1 cellular context compared by ENCODE assay signal in genomic region chr4:109990307-109991257, GRCh38.
TF ChIP-seq lines count a peak whose summit lies in the region.

No MANE protein-coding gene starts in this region.

TF ChIP-seq in GM12878, 131 proteins besides CTCF, POLR2A, EP300 and RAD21 (continued from another document and continues in another):
- no peak for TF ChIP-seq ZNF592 (IDR thresholded peaks at IDR 0.05)
- peak; percentile 65 for TF ChIP-seq RELA (IDR thresholded peaks at IDR 0.05; ENCODE audit: borderline replicate concordance, partially characterized antibody)
- TF ChIP-seq REST (IDR thresholded peaks at IDR 0.05; ENCODE audit: low read depth, low read length): no peak
- no peak for TF ChIP-seq BRCA1 (IDR thresholded peaks at IDR 0.05; ENCODE audit: low read depth, low read length)
- TF ChIP-seq E2F4 (IDR thresholded peaks at IDR 0.05; ENCODE audit: low read depth, low read length): no peak
- TF ChIP-seq SKIL (IDR thresholded peaks at IDR 0.05; ENCODE audit: low read depth, poor library complexity, severe bottlenecking): peak; percentile 93
- TF ChIP-seq NFIC (IDR thresholded peaks at IDR 0.05; ENCODE audit: low read depth, low read length): peak; percentile 96
- TF ChIP-seq BCL11A (IDR thresholded peaks at IDR 0.05; ENCODE audit: low read depth, low read length): peak; percentile 79
- 0 out of 2 replicates have a peak, but pooled peaks have one; percentile 68 for TF ChIP-seq STAT3 (IDR thresholded peaks at IDR 0.05; ENCODE audit: low read depth, low read length)
- no peak for TF ChIP-seq HDAC6 (IDR thresholded peaks at IDR 0.05; ENCODE audit: unreplicated experiment)
- TF ChIP-seq ATF2 (IDR thresholded peaks at IDR 0.05; ENCODE audit: low read length): peak; percentile 87
- TF ChIP-seq HDAC2 (IDR thresholded peaks at IDR 0.05): no peak
- TF ChIP-seq IRF5 (IDR thresholded peaks at IDR 0.05; ENCODE audit: borderline replicate concordance): no peak
- TF ChIP-seq ZBTB33 (IDR thresholded peaks at IDR 0.05): no peak
- TF ChIP-seq HCFC1 (IDR thresholded peaks at IDR 0.05; ENCODE audit: low read length): no peak
- no peak; a peak in 1 of 4 replicates for TF ChIP-seq SRF (IDR thresholded peaks at IDR 0.05; ENCODE audit: low read depth in 2 of 2, low read length in 2 of 2)
- 0 out of 2 replicates have a peak, but pooled peaks have one; percentile 51 for TF ChIP-seq RCOR1 (conservative IDR thresholded peaks at IDR 0.05; ENCODE audit: low read depth, low read length)
- no peak for TF ChIP-seq ZNF622 (IDR thresholded peaks at IDR 0.05)
- no peak for TF ChIP-seq EZH2 (IDR thresholded peaks at IDR 0.05; ENCODE audit: borderline replicate concordance, control insufficient read depth, low read depth, low read length)
- no peak for TF ChIP-seq EGR1 (IDR thresholded peaks at IDR 0.05; ENCODE audit: borderline replicate concordance in 1 of 2, low read depth in 2 of 2, low read length in 2 of 2)
- TF ChIP-seq CUX1 (IDR thresholded peaks at IDR 0.05; ENCODE audit: insufficient replicate concordance, low read depth, low read length): peak; percentile 48
- TF ChIP-seq SMARCA5 (IDR thresholded peaks at IDR 0.05): no peak
- no peak for TF ChIP-seq NFXL1 (IDR thresholded peaks at IDR 0.05; ENCODE audit: borderline replicate concordance)
- TF ChIP-seq IRF3 (IDR thresholded peaks at IDR 0.05): no peak
